Comparison of ENCODE assay signal across 10 cellular contexts in the genomic region with DNA sequence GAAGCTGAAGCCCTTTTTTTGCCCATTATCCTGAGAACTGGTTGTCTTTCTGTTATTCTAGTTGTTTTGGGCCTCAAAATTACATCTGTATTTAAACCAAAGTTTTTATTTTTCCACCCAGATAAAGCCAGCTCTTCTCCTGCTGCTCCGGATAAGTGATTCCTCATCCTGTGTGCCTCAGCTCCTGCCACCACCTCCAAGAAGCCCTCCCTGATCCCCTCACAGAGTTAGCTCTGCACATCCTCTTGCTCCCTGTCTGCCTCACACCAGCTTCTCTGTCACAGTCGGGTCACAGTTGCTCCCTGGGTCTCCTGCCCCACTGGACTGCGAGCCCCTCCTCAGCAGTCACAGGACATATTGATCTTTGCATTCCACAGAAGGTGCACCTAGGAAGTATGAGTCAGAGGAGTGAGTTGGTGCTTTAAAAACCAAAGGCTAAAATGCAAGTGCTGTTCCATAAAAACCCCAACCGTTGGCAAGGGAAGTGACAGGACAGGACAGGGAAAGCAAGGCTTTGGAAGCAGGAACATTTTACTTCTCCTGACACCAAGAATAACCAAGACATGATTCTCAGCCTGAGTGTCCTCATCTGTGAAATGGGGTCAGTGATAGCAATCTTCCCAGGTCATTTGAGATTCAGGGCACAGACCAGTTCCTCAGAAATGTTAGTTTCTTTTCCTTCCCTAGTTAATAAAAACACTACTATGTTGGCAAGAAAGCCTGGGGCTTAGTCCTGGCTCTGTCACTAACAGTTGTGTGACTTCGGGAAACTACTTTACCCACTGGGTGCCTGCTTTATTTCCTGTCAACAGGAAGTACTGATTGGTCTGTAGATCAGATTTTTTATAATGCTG. TPM values are rescaled to one million over a fixed set of nuclear protein-coding genes. Genes with fewer than 3 reads are reported as not detected.
DNase-seq lines count a peak whose midpoint lies in the region; ATAC-seq lines count a peak whose summit lies in the region.
"Had no signal": no experiment of that assay in that cellular context is flagged by ENCODE, and none has a peak within 500 bp of the region (broad histone marks: within the 10 kb centered on the region; RNA-seq: fewer than 3 reads in every experiment).

No MANE protein-coding gene starts in this region.

- H3K4me3 Mint-ChIP-seq in stimulated activated naive CD8-positive, alpha-beta T cell treated with anti-CD3 and anti-CD28 coated beads, Interleukin-15, Interleukin-2, amounts not matched to agents 100 ng/mL and 50 ng/mL, for 24 hours: no peak overlapping the region
- H3K4me3 Mint-ChIP-seq in activated naive CD8-positive, alpha-beta T cell treated with anti-CD3 and anti-CD28 coated beads, Interleukin-2, amount 50 U/mL, for 24 hours: no peak overlapping the region

- DNase-seq in stimulated activated naive CD8-positive, alpha-beta T cell treated with anti-CD3 and anti-CD28 coated beads, Interleukin-15, Interleukin-2, amounts not matched to agents 100 U/mL and 50 U/mL, for 24 hours: no peak
- no peak for DNase-seq in activated naive CD8-positive, alpha-beta T cell treated with anti-CD3 and anti-CD28 coated beads, Interleukin-2, amount 50 U/mL, for 24 hours
- DNase-seq in left colon (no peak), NCI-H510A (lab: John Stamatoyannopoulos, UW) (no peak), Ammon's horn (ENCODE audit: low spot score) (no peak)
- DNase-seq: activated CD4-positive, alpha-beta T cell treated with anti-CD3 and anti-CD28 coated beads for 48 hours; KG1 had no signal

- no peaks in the 10 kb centered on the region for H3K36me3 Mint-ChIP-seq in stimulated activated naive CD8-positive, alpha-beta T cell treated with anti-CD3 and anti-CD28 coated beads, Interleukin-15, Interleukin-2, amounts not matched to agents 100 ng/mL and 50 ng/mL, for 24 hours (ENCODE audit: low read depth)
- no peaks in the 10 kb centered on the region for H3K36me3 Mint-ChIP-seq in activated naive CD8-positive, alpha-beta T cell treated with anti-CD3 and anti-CD28 coated beads, Interleukin-2, amount 50 U/mL, for 24 hours (ENCODE audit: low read depth)

- H3K27me3 Mint-ChIP-seq in stimulated activated naive CD8-positive, alpha-beta T cell treated with anti-CD3 and anti-CD28 coated beads, Interleukin-15, Interleukin-2, amounts not matched to agents 100 ng/mL and 50 ng/mL, for 24 hours: peaks cover 17% of the 10 kb centered on the region
- peaks cover 19% of the 10 kb centered on the region for H3K27me3 Mint-ChIP-seq in activated naive CD8-positive, alpha-beta T cell treated with anti-CD3 and anti-CD28 coated beads, Interleukin-2, amount 50 U/mL, for 24 hours

- peaks cover 4% of the 10 kb centered on the region for H3K9me3 Mint-ChIP-seq in stimulated activated naive CD8-positive, alpha-beta T cell treated with anti-CD3 and anti-CD28 coated beads, Interleukin-15, Interleukin-2, amounts not matched to agents 100 ng/mL and 50 ng/mL, for 24 hours
- H3K9me3 Mint-ChIP-seq in activated naive CD8-positive, alpha-beta T cell treated with anti-CD3 and anti-CD28 coated beads, Interleukin-2, amount 50 U/mL, for 24 hours: peaks cover 7% of the 10 kb centered on the region

- H3K4me1 Mint-ChIP-seq in stimulated activated naive CD8-positive, alpha-beta T cell treated with anti-CD3 and anti-CD28 coated beads, Interleukin-15, Interleukin-2, amounts not matched to agents 100 ng/mL and 50 ng/mL, for 24 hours (ENCODE audit: low read depth): peaks cover 27% of the 10 kb centered on the region
- peaks cover 29% of the 10 kb centered on the region for H3K4me1 Mint-ChIP-seq in activated naive CD8-positive, alpha-beta T cell treated with anti-CD3 and anti-CD28 coated beads, Interleukin-2, amount 50 U/mL, for 24 hours

- peak overlapping the region; percentile 2 for H3K27ac Mint-ChIP-seq in stimulated activated naive CD8-positive, alpha-beta T cell treated with anti-CD3 and anti-CD28 coated beads, Interleukin-15, Interleukin-2, amounts not matched to agents 100 ng/mL and 50 ng/mL, for 24 hours
- H3K27ac Mint-ChIP-seq in activated naive CD8-positive, alpha-beta T cell treated with anti-CD3 and anti-CD28 coated beads, Interleukin-2, amount 50 U/mL, for 24 hours: peak overlapping the region; percentile 57

- intact Hi-C loops in left colon (cut with DNase I, micrococcal nuclease): no loop called here

- ATAC-seq in stimulated activated naive CD8-positive, alpha-beta T cell treated with anti-CD3 and anti-CD28 coated beads, Interleukin-15, Interleukin-2, amounts not matched to agents 100 U/mL and 50 U/mL, for 24 hours: no peak
- no peak for ATAC-seq in activated naive CD8-positive, alpha-beta T cell treated with anti-CD3 and anti-CD28 coated beads, Interleukin-2, amount 50 U/mL, for 24 hours
- ATAC-seq in left colon (peak; percentile 3), HG03442 (IDR thresholded peaks at IDR 0.05; ENCODE audit: unreplicated experiment) (no peak), HG03432 (IDR thresholded peaks at IDR 0.05; ENCODE audit: unreplicated experiment) (no peak)

RNA-seq across cellular contexts. Expression of a gene that starts 36.5 kb away (rescaled TPM):
- total RNA-seq in left colon: 10 to 100 TPM; 10.2 to 13.4 TPM
